ENCODE assay signal across 11 cellular contexts in the genomic region with DNA sequence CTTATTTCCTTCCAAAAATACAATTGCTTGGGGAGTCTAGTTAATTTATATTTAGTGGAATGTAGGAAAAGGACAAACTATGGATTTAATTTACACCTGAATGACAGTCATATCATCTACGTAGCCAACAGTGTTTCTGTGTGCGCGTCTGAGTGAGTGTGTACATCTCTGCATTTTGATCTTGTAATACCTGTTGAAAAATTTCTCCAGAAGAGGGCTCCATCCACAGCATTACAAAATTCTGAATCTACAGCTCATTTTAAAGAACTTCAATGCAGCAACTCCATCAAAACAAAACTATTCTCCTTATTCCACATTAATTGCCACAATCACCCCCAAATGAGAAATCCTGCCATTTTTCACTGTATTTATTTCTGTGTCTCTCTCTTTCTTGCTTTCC. TPM values are rescaled to one million over a fixed set of nuclear protein-coding genes. Genes with fewer than 3 reads are reported as not detected.
DNase-seq lines count a peak whose midpoint lies in the region; ATAC-seq and TF ChIP-seq lines count a peak whose summit lies in the region.
"Had no signal": no experiment of that assay in that cellular context is flagged by ENCODE, and none has a peak within 500 bp of the region (broad histone marks: within the 10 kb centered on the region; RNA-seq: fewer than 3 reads in every experiment).

No MANE protein-coding gene starts in this region.

- intact Hi-C loops in Calu3 (cut with micrococcal nuclease; ENCODE audit: unreplicated experiment) = no loop called here

- H3K4me1 Mint-ChIP-seq in Calu3 (ENCODE audit: low read depth, unreplicated experiment) = no peaks in the 10 kb centered on the region
- H3K4me1 Mint-ChIP-seq in activated naive CD8-positive, alpha-beta T cell treated with anti-CD3 and anti-CD28 coated beads, Interleukin-2, amount 50 U/mL, for 24 hours = peaks cover 7% of the 10 kb centered on the region

- H3K9me3 Mint-ChIP-seq in Calu3 (ENCODE audit: low read depth, unreplicated experiment) = peaks cover 2% of the 10 kb centered on the region
- H3K9me3 Mint-ChIP-seq in activated naive CD8-positive, alpha-beta T cell treated with anti-CD3 and anti-CD28 coated beads, Interleukin-2, amount 50 U/mL, for 24 hours = no peaks in the 10 kb centered on the region

- H3K27me3 ChIP-seq in DND-41 (ENCODE audit: insufficient read depth, low read length, poor library complexity) (peaks cover 7% of the 10 kb centered on the region), MM.1S (replicated peaks; ENCODE audit: insufficient read depth, low read length) (no peaks in the 10 kb centered on the region), neural cell (ENCODE audit: insufficient read depth, low read depth, low read length) (peaks cover 39% of the 10 kb centered on the region)

- H3K9me2 ChIP-seq in MM.1S (replicated peaks; ENCODE audit: insufficient read depth, low read length) = no peaks in the 10 kb centered on the region
- H3K9me2 ChIP-seq in neural cell (ENCODE audit: insufficient read depth, low read length) = no peaks in the 10 kb centered on the region

- H2AFZ ChIP-seq in DND-41 (ENCODE audit: low read depth, low read length) = no peak overlapping the region
- no peak overlapping the region for H2AFZ ChIP-seq in MM.1S (ENCODE audit: low read length)
- H2AFZ ChIP-seq in neural cell (ENCODE audit: low read depth, low read length) = no peak overlapping the region

- H3K36me3 ChIP-seq in DND-41 (ENCODE audit: insufficient read depth, low read length) (no peaks in the 10 kb centered on the region), MM.1S (replicated peaks; ENCODE audit: insufficient read depth, low read length) (no peaks in the 10 kb centered on the region), neural cell (ENCODE audit: insufficient read depth, low read length) (no peaks in the 10 kb centered on the region)
- H3K36me3 ChIP-seq: neutrophil had no signal

- no peak overlapping the region for H3K27ac Mint-ChIP-seq in Calu3 (ENCODE audit: unreplicated experiment)
- H3K27ac Mint-ChIP-seq in activated naive CD8-positive, alpha-beta T cell treated with anti-CD3 and anti-CD28 coated beads, Interleukin-2, amount 50 U/mL, for 24 hours = no peak overlapping the region

- H3K79me2 ChIP-seq in DND-41 (ENCODE audit: insufficient read depth, low read length) (no peaks in the 10 kb centered on the region), MM.1S (ENCODE audit: low read length) (no peaks in the 10 kb centered on the region), neural cell (replicated peaks; ENCODE audit: insufficient read depth, low read length) (no peaks in the 10 kb centered on the region)

- H3K4me3 ChIP-seq in DND-41 (ENCODE audit: low read depth in 1 of 2, low read length in 2 of 2) = no peak overlapping the region
- H3K4me3 ChIP-seq in MM.1S (ENCODE audit: low read length) = no peak overlapping the region
- no peak overlapping the region for H3K4me3 ChIP-seq in neural cell (ENCODE audit: low read length)

- no peaks in the 10 kb centered on the region; the same call in 1 of the 2 replicates for H4K20me1 ChIP-seq in DND-41 (ENCODE audit: insufficient read depth, low read length)
- no peaks in the 10 kb centered on the region for H4K20me1 ChIP-seq in MM.1S (ENCODE audit: insufficient read depth, low read length)
- H4K20me1 ChIP-seq in neural cell (ENCODE audit: insufficient read depth) = no peaks in the 10 kb centered on the region

- no peak overlapping the region for H3K9ac ChIP-seq in DND-41 (ENCODE audit: low read depth, low read length)
- no peak overlapping the region for H3K9ac ChIP-seq in MM.1S (ENCODE audit: low read length)
- no peak overlapping the region for H3K9ac ChIP-seq in neural cell (ENCODE audit: low read length)

- TF ChIP-seq CTCF in DND-41 (IDR thresholded peaks at IDR 0.05; ENCODE audit: borderline replicate concordance, extremely low read depth, low read length, poor library complexity, severe bottlenecking) (peak; percentile 13), MM.1S (IDR thresholded peaks at IDR 0.05; ENCODE audit: low read length) (peak; percentile 16; the same call in 1 of the 2 replicates), neural cell (IDR thresholded peaks at IDR 0.05; ENCODE audit: poor library complexity, severe bottlenecking) (peak; percentile 72), Calu3 (IDR thresholded peaks at IDR 0.05; ENCODE audit: unreplicated experiment) (no peak)

- H3K27ac ChIP-seq in DND-41 (ENCODE audit: low read length) (no peak overlapping the region), MM.1S (ENCODE audit: low read length) (no peak overlapping the region), neural cell (ENCODE audit: low read length) (no peak overlapping the region)
- H3K27ac ChIP-seq: neutrophil had no signal

- H3K4me1 ChIP-seq in DND-41 (ENCODE audit: insufficient read depth, low read length) (no peaks in the 10 kb centered on the region), MM.1S (ENCODE audit: low read length) (no peaks in the 10 kb centered on the region)

- H3F3A ChIP-seq in MM.1S (ENCODE audit: insufficient read depth, low read length) (no peaks in the 10 kb centered on the region), neural cell (ENCODE audit: insufficient read depth, low read length, poor library complexity, severe bottlenecking) (no peaks in the 10 kb centered on the region)

- H3K9me3 ChIP-seq in DND-41 (ENCODE audit: insufficient read depth, low read length, severe bottlenecking) = no peaks in the 10 kb centered on the region
- no peaks in the 10 kb centered on the region for H3K9me3 ChIP-seq in MM.1S (replicated peaks; ENCODE audit: insufficient read depth, low read length)
- peaks cover 4% of the 10 kb centered on the region for H3K9me3 ChIP-seq in neural cell (ENCODE audit: low read length)
- H3K9me3 ChIP-seq: neutrophil had no signal

- no peak overlapping the region for H3K4me3 Mint-ChIP-seq in Calu3 (ENCODE audit: low read depth, unreplicated experiment)
- no peak overlapping the region for H3K4me3 Mint-ChIP-seq in activated naive CD8-positive, alpha-beta T cell treated with anti-CD3 and anti-CD28 coated beads, Interleukin-2, amount 50 U/mL, for 24 hours

- TF ChIP-seq EP300 in neural cell (conservative IDR thresholded peaks at IDR 0.05; ENCODE audit: poor library complexity, severe bottlenecking) = no peak

- ATAC-seq in DND-41 (ENCODE audit: insufficient read depth, low read depth) = no peak
- ATAC-seq in HG02852 (IDR thresholded peaks at IDR 0.05; ENCODE audit: unreplicated experiment) = no peak
- ATAC-seq in activated naive CD8-positive, alpha-beta T cell treated with anti-CD3 and anti-CD28 coated beads, Interleukin-2, amount 50 U/mL, for 24 hours = no peak

- peaks cover 41% of the 10 kb centered on the region for H3K27me3 Mint-ChIP-seq in Calu3 (ENCODE audit: unreplicated experiment)
- peaks cover 47% of the 10 kb centered on the region for H3K27me3 Mint-ChIP-seq in activated naive CD8-positive, alpha-beta T cell treated with anti-CD3 and anti-CD28 coated beads, Interleukin-2, amount 50 U/mL, for 24 hours

- no peaks in the 10 kb centered on the region for H3K36me3 Mint-ChIP-seq in Calu3 (ENCODE audit: insufficient read depth, unreplicated experiment)
- no peaks in the 10 kb centered on the region for H3K36me3 Mint-ChIP-seq in activated naive CD8-positive, alpha-beta T cell treated with anti-CD3 and anti-CD28 coated beads, Interleukin-2, amount 50 U/mL, for 24 hours (ENCODE audit: low read depth)

- no TSS peak for BruUV-seq in Calu3 (replicated peaks; lab: Mats Ljungman, UMichigan)

- DNase-seq in DND-41 (no peak), MM.1S (no peak), cerebellar cortex (ENCODE audit: low spot score) (peak; percentile 12), Calu3 (no peak), cortex of kidney (lab: John Stamatoyannopoulos, UW) (no peak)
- no peak for DNase-seq in activated naive CD8-positive, alpha-beta T cell treated with anti-CD3 and anti-CD28 coated beads, Interleukin-2, amount 50 U/mL, for 24 hours
- DNase-seq: activated CD4-positive, alpha-beta T cell treated with anti-CD3 and anti-CD28 coated beads, Interleukin-2, amount 50 U/mL, for 1 hour; amniotic stem cell had no signal

- H3K4me2 ChIP-seq in DND-41 (ENCODE audit: insufficient read depth, low read length) (no peak overlapping the region), MM.1S (ENCODE audit: low read depth, low read length) (no peak overlapping the region), neural cell (ENCODE audit: low read length) (no peak overlapping the region)

- TF ChIP-seq RAD21 in neural cell (conservative IDR thresholded peaks at IDR 0.05) = peak; percentile 81

- CTCF ChIA-PET in Calu3 (lab: Charles Lee) = no interaction called here

TF ChIP-seq in neural cell, 6 proteins besides CTCF, POLR2A, EP300 and RAD21:
- TF ChIP-seq, protein P1, sequence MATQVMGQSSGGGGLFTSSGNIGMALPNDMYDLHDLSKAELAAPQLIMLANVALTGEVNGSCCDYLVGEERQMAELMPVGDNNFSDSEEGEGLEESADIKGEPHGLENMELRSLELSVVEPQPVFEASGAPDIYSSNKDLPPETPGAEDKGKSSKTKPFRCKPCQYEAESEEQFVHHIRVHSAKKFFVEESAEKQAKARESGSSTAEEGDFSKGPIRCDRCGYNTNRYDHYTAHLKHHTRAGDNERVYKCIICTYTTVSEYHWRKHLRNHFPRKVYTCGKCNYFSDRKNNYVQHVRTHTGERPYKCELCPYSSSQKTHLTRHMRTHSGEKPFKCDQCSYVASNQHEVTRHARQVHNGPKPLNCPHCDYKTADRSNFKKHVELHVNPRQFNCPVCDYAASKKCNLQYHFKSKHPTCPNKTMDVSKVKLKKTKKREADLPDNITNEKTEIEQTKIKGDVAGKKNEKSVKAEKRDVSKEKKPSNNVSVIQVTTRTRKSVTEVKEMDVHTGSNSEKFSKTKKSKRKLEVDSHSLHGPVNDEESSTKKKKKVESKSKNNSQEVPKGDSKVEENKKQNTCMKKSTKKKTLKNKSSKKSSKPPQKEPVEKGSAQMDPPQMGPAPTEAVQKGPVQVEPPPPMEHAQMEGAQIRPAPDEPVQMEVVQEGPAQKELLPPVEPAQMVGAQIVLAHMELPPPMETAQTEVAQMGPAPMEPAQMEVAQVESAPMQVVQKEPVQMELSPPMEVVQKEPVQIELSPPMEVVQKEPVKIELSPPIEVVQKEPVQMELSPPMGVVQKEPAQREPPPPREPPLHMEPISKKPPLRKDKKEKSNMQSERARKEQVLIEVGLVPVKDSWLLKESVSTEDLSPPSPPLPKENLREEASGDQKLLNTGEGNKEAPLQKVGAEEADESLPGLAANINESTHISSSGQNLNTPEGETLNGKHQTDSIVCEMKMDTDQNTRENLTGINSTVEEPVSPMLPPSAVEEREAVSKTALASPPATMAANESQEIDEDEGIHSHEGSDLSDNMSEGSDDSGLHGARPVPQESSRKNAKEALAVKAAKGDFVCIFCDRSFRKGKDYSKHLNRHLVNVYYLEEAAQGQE (IDR thresholded peaks at IDR 0.05; ENCODE audit: borderline replicate concordance) = no peak
- TF ChIP-seq SMC3 (conservative IDR thresholded peaks at IDR 0.05; ENCODE audit: poor library complexity) = peak; percentile 82

RNA-seq across cellular contexts. Expression of a gene that starts 3.9 kb away (rescaled TPM):
- 2.3 and 3.2 TPM in 2 replicates for polyA plus RNA-seq in neural cell
- polyA minus RNA-seq in neural cell = 2.1 and 2.2 TPM in 2 replicates
- total RNA-seq in Calu3 (2022) = not detected in 2 replicates
